ENCODE assay signal across 14 cellular contexts in genomic region chr1:18407166-18408045, GRCh38.
"Had no signal": no experiment of that assay in that cellular context is flagged by ENCODE, and none has a peak within 500 bp of the region (broad histone marks: within the 10 kb centered on the region; RNA-seq: fewer than 3 reads in every experiment).

No MANE protein-coding gene starts in this region.

- H3K4me3 ChIP-seq: esophagus muscularis mucosa, gastrocnemius medialis, spleen, stomach, thoracic aorta had no signal

- H3K4me1 ChIP-seq: esophagus muscularis mucosa, gastrocnemius medialis, spleen, stomach had no signal

- H3K36me3 Mint-ChIP-seq: type B pancreatic cell had no signal

- H3K4me3 Mint-ChIP-seq: naive thymus-derived CD4-positive, alpha-beta T cell; type B pancreatic cell had no signal

- DNase-seq: effector memory CD4-positive, alpha-beta T cell; gastrocnemius medialis; left colon; naive thymus-derived CD4-positive, alpha-beta T cell; posterior cingulate gyrus; spleen; stimulated activated naive CD4-positive, alpha-beta T cell; stomach; substantia nigra had no signal

- H3K9me3 Mint-ChIP-seq: type B pancreatic cell had no signal

- H3K27ac ChIP-seq: epithelial cell of prostate, esophagus muscularis mucosa, gastrocnemius medialis, spleen, stomach, thoracic aorta had no signal

- ATAC-seq: gastrocnemius medialis; left colon; naive thymus-derived CD4-positive, alpha-beta T cell; sciatic nerve had no signal

- H3K27ac Mint-ChIP-seq: naive thymus-derived CD4-positive, alpha-beta T cell; type B pancreatic cell had no signal

- H3K36me3 ChIP-seq: esophagus muscularis mucosa, gastrocnemius medialis, spleen, stomach, thoracic aorta had no signal

- H3K9me3 ChIP-seq: gastrocnemius medialis had no signal
